Comparison of ENCODE assay signal across 13 cellular contexts in genomic region chr10:46600516-46600915, GRCh38. TPM values are rescaled to one million over a fixed set of nuclear protein-coding genes. Genes with fewer than 3 reads are reported as not detected.
DNase-seq lines count a peak whose midpoint lies in the region; ATAC-seq lines count a peak whose summit lies in the region.
"Not testable (repeated sequence)": the region's sequence is repeated elsewhere in the genome, so short reads cannot be mapped to it uniquely, and the experiment has no call there.
"Had no signal": no experiment of that assay in that cellular context is flagged by ENCODE, and none has a peak within 500 bp of the region (broad histone marks: within the 10 kb centered on the region; RNA-seq: fewer than 3 reads in every experiment).

No MANE protein-coding gene starts in this region.

- not testable (repeated sequence) for H3K4me3 ChIP-seq in CD4-positive, CD25-positive, alpha-beta regulatory T cell (ENCODE audit: low read depth, low read length); naive thymus-derived CD4-positive, alpha-beta T cell (ENCODE audit: low read length)

- H3K27ac ChIP-seq in CD4-positive, CD25-positive, alpha-beta regulatory T cell (ENCODE audit: insufficient read depth, low read length, poor library complexity, severe bottlenecking); naive thymus-derived CD4-positive, alpha-beta T cell (ENCODE audit: low read depth, low read length): not testable (repeated sequence)

- H3K27me3 Mint-ChIP-seq in CD4-positive, CD25-positive, alpha-beta regulatory T cell; activated naive CD8-positive, alpha-beta T cell treated with anti-CD3 and anti-CD28 coated beads, Interleukin-2, amount 10 ng/mL, durations not matched to agents 7 days and 5 days; naive thymus-derived CD4-positive, alpha-beta T cell: not testable (repeated sequence)

- not testable (repeated sequence) for H3K9me3 Mint-ChIP-seq in CD4-positive, CD25-positive, alpha-beta regulatory T cell; activated naive CD8-positive, alpha-beta T cell treated with anti-CD3 and anti-CD28 coated beads, Interleukin-2, amount 10 ng/mL, durations not matched to agents 7 days and 5 days; naive thymus-derived CD4-positive, alpha-beta T cell

- not testable (repeated sequence) for H3K4me3 Mint-ChIP-seq in CD4-positive, CD25-positive, alpha-beta regulatory T cell; activated naive CD8-positive, alpha-beta T cell treated with anti-CD3 and anti-CD28 coated beads, Interleukin-2, amount 10 ng/mL, durations not matched to agents 7 days and 5 days; naive thymus-derived CD4-positive, alpha-beta T cell

- intact Hi-C loops in naive thymus-derived CD4-positive, alpha-beta T cell (cut with micrococcal nuclease): not testable (repeated sequence)

- H3K27ac Mint-ChIP-seq in CD4-positive, CD25-positive, alpha-beta regulatory T cell; activated naive CD8-positive, alpha-beta T cell treated with anti-CD3 and anti-CD28 coated beads, Interleukin-2, amount 10 ng/mL, durations not matched to agents 7 days and 5 days; naive thymus-derived CD4-positive, alpha-beta T cell: not testable (repeated sequence)

- DNase-seq in CD4-positive, CD25-positive, alpha-beta regulatory T cell; activated naive CD8-positive, alpha-beta T cell treated with anti-CD3 and anti-CD28 coated beads, Interleukin-2, amount 10 ng/mL, durations not matched to agents 7 days and 5 days; naive thymus-derived CD4-positive, alpha-beta T cell: not testable (repeated sequence)

- not testable (repeated sequence) for H3K9me3 ChIP-seq in CD4-positive, CD25-positive, alpha-beta regulatory T cell (ENCODE audit: control insufficient read depth in 2 of 2, low read length in 2 of 2); naive thymus-derived CD4-positive, alpha-beta T cell (ENCODE audit: control insufficient read depth in 2 of 3, low read length in 3 of 3)

- not testable (repeated sequence) for H3K4me1 ChIP-seq in CD4-positive, CD25-positive, alpha-beta regulatory T cell (ENCODE audit: control insufficient read depth, insufficient read depth, low read length, poor library complexity, severe bottlenecking); naive thymus-derived CD4-positive, alpha-beta T cell (ENCODE audit: control insufficient read depth in 2 of 2, insufficient read depth in 2 of 2, low read length in 2 of 2)

- not testable (repeated sequence) for H3K36me3 Mint-ChIP-seq in CD4-positive, CD25-positive, alpha-beta regulatory T cell; activated naive CD8-positive, alpha-beta T cell treated with anti-CD3 and anti-CD28 coated beads, Interleukin-2, amount 10 ng/mL, durations not matched to agents 7 days and 5 days; naive thymus-derived CD4-positive, alpha-beta T cell

- not testable (repeated sequence) for H3K27me3 ChIP-seq in CD4-positive, CD25-positive, alpha-beta regulatory T cell (ENCODE audit: control insufficient read depth, insufficient read depth, low read length); naive thymus-derived CD4-positive, alpha-beta T cell (ENCODE audit: control insufficient read depth in 2 of 2, insufficient read depth in 2 of 2, low read length in 2 of 2)

- CTCF ChIA-PET in naive thymus-derived CD4-positive, alpha-beta T cell (lab: Charles Lee): not testable (repeated sequence)

- peak; percentile 50 to 59 for ATAC-seq in CD4-positive, CD25-positive, alpha-beta regulatory T cell (ENCODE audit: low read depth in 2 of 2)
- peak; percentile 70 for ATAC-seq in GM18873 (IDR thresholded peaks at IDR 0.05; ENCODE audit: low FRiP score, unreplicated experiment)
- peak; percentile 65 for ATAC-seq in GM21447 (IDR thresholded peaks at IDR 0.05; ENCODE audit: unreplicated experiment)
- peak; percentile 65 for ATAC-seq in HG02623 (IDR thresholded peaks at IDR 0.05; ENCODE audit: unreplicated experiment)
- ATAC-seq in HG03108 (IDR thresholded peaks at IDR 0.05; ENCODE audit: unreplicated experiment): peak; percentile 71
- ATAC-seq in HG03575 (IDR thresholded peaks at IDR 0.05; ENCODE audit: extremely low read depth, insufficient number of reproducible peaks, low FRiP score, unreplicated experiment): peak; percentile 57
- ATAC-seq in activated naive CD8-positive, alpha-beta T cell treated with anti-CD3 and anti-CD28 coated beads, Interleukin-2, amount 10 ng/mL, durations not matched to agents 7 days and 5 days (ENCODE audit: low read depth): peak; percentile 73
- peak; percentile 35 for ATAC-seq in naive thymus-derived CD4-positive, alpha-beta T cell

- not testable (repeated sequence) for H3K36me3 ChIP-seq in CD4-positive, CD25-positive, alpha-beta regulatory T cell (ENCODE audit: control insufficient read depth, insufficient read depth, low read length); naive thymus-derived CD4-positive, alpha-beta T cell (ENCODE audit: control insufficient read depth in 2 of 3, insufficient read depth in 3 of 3, low read length in 3 of 3)

- POLR2A ChIA-PET in activated naive CD8-positive, alpha-beta T cell treated with anti-CD3 and anti-CD28 coated beads, Interleukin-2, amount 10 ng/mL, durations not matched to agents 7 days and 5 days (lab: Charles Lee); naive thymus-derived CD4-positive, alpha-beta T cell (lab: Charles Lee): not testable (repeated sequence)

- not testable (repeated sequence) for H3K4me1 Mint-ChIP-seq in CD4-positive, CD25-positive, alpha-beta regulatory T cell; activated naive CD8-positive, alpha-beta T cell treated with anti-CD3 and anti-CD28 coated beads, Interleukin-2, amount 10 ng/mL, durations not matched to agents 7 days and 5 days; naive thymus-derived CD4-positive, alpha-beta T cell

RNA-seq across cellular contexts. Expression of gene SYT15, which starts 21.6 kb away (rescaled TPM):
- 0.67 TPM for total RNA-seq in CD4-positive, CD25-positive, alpha-beta regulatory T cell
- under 1 TPM in 3 of 4 donors, not detected in 1; 0.09 to 0.20 (median 0.13) TPM for polyA plus RNA-seq in CD4-positive, CD25-positive, alpha-beta regulatory T cell
- 1 to 10 TPM; 1.1 to 1.4 TPM for total RNA-seq in activated naive CD8-positive, alpha-beta T cell treated with anti-CD3 and anti-CD28 coated beads, Interleukin-2, amount 10 ng/mL, durations not matched to agents 7 days and 5 days
- total RNA-seq in naive thymus-derived CD4-positive, alpha-beta T cell: 1 to 10 TPM; 1.2 to 1.6 (median 1.4) TPM
- under 1 TPM in 1 of 2 donors, not detected in 1; 0.05 TPM for polyA plus RNA-seq in naive thymus-derived CD4-positive, alpha-beta T cell
- total RNA-seq: A172 had no signal

RNA-seq across cellular contexts. Expression of gene GPRIN2, which starts 44.1 kb away (rescaled TPM):
- total RNA-seq in CD4-positive, CD25-positive, alpha-beta regulatory T cell: not detected
- not detected for polyA plus RNA-seq in CD4-positive, CD25-positive, alpha-beta regulatory T cell
- total RNA-seq in activated naive CD8-positive, alpha-beta T cell treated with anti-CD3 and anti-CD28 coated beads, Interleukin-2, amount 10 ng/mL, durations not matched to agents 7 days and 5 days: not detected
- total RNA-seq in naive thymus-derived CD4-positive, alpha-beta T cell: not detected
- not detected for polyA plus RNA-seq in naive thymus-derived CD4-positive, alpha-beta T cell
- total RNA-seq: A172; activated CD8-positive, alpha-beta memory T cell treated with anti-CD3 and anti-CD28 coated beads for 36 hours; GM23248; left ventricle myocardium inferior; psoas muscle had no signal
- polyA plus RNA-seq: GM23248, psoas muscle had no signal
